In the genomic region with DNA sequence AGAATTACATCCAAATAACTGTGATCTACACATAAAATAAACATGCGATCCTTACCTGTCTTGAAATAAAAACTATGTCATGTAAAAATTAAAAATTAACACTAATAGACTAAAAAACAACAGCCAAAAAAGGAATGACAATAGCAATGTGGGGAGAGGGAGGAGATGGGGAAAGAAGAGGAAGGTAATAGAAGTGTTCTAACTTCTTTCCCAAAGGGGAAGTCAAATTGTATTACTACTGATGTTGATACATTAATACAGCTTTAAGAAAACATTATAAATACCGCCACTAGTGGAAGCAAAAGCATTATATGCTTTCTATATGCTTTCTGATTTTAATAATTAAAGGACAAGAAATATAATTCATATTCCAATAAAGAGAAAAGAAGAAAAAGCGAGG, we compare ENCODE assay signal across 14 cellular contexts.
"Had no signal": no experiment of that assay in that cellular context is flagged by ENCODE, and none has a peak within 500 bp of the region (broad histone marks: within the 10 kb centered on the region; RNA-seq: fewer than 3 reads in every experiment).

No MANE protein-coding gene starts in this region.

- DNase-seq: effector CD8-positive, alpha-beta T cell; heart left ventricle; hippocampal formation; left colon; mesendoderm; naive B cell; stimulated activated CD4-positive, alpha-beta T cell treated with anti-CD3 and anti-CD28 coated beads, Interleukin-2, amount 100 ng/mL, for 24 hours; stimulated activated naive CD4-positive, alpha-beta T cell; stomach; substantia nigra; trophoblast cell had no signal

- H3K27me3 ChIP-seq: heart left ventricle, stomach had no signal

- H3K9me3 ChIP-seq: heart left ventricle, stomach, thoracic aorta had no signal

- H3K27ac ChIP-seq: coronary artery, heart left ventricle, skin epidermis, stomach, thoracic aorta had no signal

- H3K36me3 ChIP-seq: heart left ventricle, stomach, thoracic aorta had no signal

- H3K4me3 ChIP-seq: coronary artery, heart left ventricle, skin epidermis, stomach, thoracic aorta had no signal
